In the genomic region with DNA sequence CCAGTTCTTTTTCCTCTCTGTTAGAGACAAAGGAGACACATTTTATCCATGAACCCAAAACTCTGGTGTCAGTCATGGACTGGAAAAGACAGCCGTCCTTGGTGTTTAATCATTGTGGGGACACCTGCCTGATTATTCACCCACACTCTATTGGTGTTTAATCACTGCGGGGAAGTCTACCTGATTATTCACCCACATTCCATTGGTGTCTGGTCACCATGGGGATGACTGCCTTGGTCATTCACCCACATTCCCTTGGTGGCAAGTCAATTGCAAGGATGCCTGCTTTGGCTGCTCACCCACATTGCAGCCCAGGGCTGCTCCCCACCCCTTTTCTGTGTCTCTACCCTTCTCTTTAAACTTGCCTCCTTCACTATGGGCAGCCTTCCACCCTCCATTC, we compare ENCODE assay signal across 23 cellular contexts.
"Had no signal": no experiment of that assay in that cellular context is flagged by ENCODE, and none has a peak within 500 bp of the region (broad histone marks: within the 10 kb centered on the region; RNA-seq: fewer than 3 reads in every experiment).

No MANE protein-coding gene starts in this region.

- H3K27ac ChIP-seq: body of pancreas, dorsolateral prefrontal cortex, gastrocnemius medialis, heart right ventricle, neutrophil, pancreas, right lobe of liver, suprapubic skin, transverse colon, uterus had no signal

- ATAC-seq: activated CD8-positive, alpha-beta memory T cell treated with anti-CD3 and anti-CD28 coated beads, Interleukin-2, amount 10 ng/mL, durations not matched to agents 7 days and 5 days; activated T-helper 17 cell treated with anti-CD3 and anti-CD28 coated beads, Interleukin-2, amount 50 U/mL, for 72 hours; body of pancreas; gastrocnemius medialis; heart right ventricle; mucosa of descending colon; naive thymus-derived CD8-positive, alpha-beta T cell; pancreas; right lobe of liver; stimulated activated naive CD8-positive, alpha-beta T cell treated with anti-CD3 and anti-CD28 coated beads, Interleukin-15, amount 100 ng/mL, for 72 hours had no signal

- DNase-seq: activated CD4-positive, alpha-beta memory T cell treated with anti-CD3 and anti-CD28 coated beads, Interleukin-2, amount 10 ng/mL, durations not matched to agents 7 days and 5 days; activated CD4-positive, alpha-beta T cell treated with anti-CD3 and anti-CD28 coated beads for 48 hours; activated CD4-positive, CD25-positive, alpha-beta regulatory T cell; activated CD8-positive, alpha-beta memory T cell treated with anti-CD3 and anti-CD28 coated beads, Interleukin-2, amount 10 ng/mL, durations not matched to agents 7 days and 5 days; activated naive CD4-positive, alpha-beta T cell treated with anti-CD3 and anti-CD28 coated beads for 36 hours; body of pancreas; caudate nucleus; dorsolateral prefrontal cortex; gastrocnemius medialis; heart right ventricle; immature natural killer cell; mucosa of descending colon; naive thymus-derived CD8-positive, alpha-beta T cell; pancreas; right lobe of liver; stimulated activated CD4-positive, alpha-beta T cell treated with anti-CD3 and anti-CD28 coated beads, Interleukin-4, amount 100 ng/mL, for 1 hour; stimulated activated naive CD8-positive, alpha-beta T cell treated with anti-CD3 and anti-CD28 coated beads, Interleukin-15, amount 100 ng/mL, for 72 hours; transverse colon; uterus had no signal

- H3K4me1 ChIP-seq: body of pancreas, gastrocnemius medialis, heart right ventricle, pancreas, right lobe of liver, suprapubic skin, transverse colon, uterus had no signal

- H3K4me3 ChIP-seq: body of pancreas, dorsolateral prefrontal cortex, gastrocnemius medialis, heart right ventricle, mucosa of descending colon, pancreas, right lobe of liver, smooth muscle cell, suprapubic skin, transverse colon, uterus had no signal

- H3K27me3 ChIP-seq: body of pancreas, dorsolateral prefrontal cortex, gastrocnemius medialis, heart right ventricle, neutrophil, pancreas, right lobe of liver, suprapubic skin, transverse colon, uterus had no signal

- H3K9me3 ChIP-seq: body of pancreas, gastrocnemius medialis, heart right ventricle, mucosa of descending colon, neutrophil, pancreas, right lobe of liver, suprapubic skin, transverse colon, uterus had no signal

- H3K36me3 ChIP-seq: gastrocnemius medialis, heart right ventricle, neutrophil, pancreas, right lobe of liver, suprapubic skin, transverse colon, uterus had no signal
